In genomic region chr20:57393321-57394086, GRCh38 we compare ENCODE assay signal across 8 cellular contexts. TPM values are rescaled to one million over a fixed set of nuclear protein-coding genes. Genes with fewer than 3 reads are reported as not detected.
DNase-seq lines count a peak whose midpoint lies in the region; TF ChIP-seq lines count a peak whose summit lies in the region.

No MANE protein-coding gene starts in this region.

- H3K27ac ChIP-seq in hepatocyte = no peak overlapping the region

- H2AFZ ChIP-seq in hepatocyte = no peak overlapping the region

- in situ Hi-C loops in KBM-7 (cut with MboI; ENCODE audit: low pct_unique_long_range_greater_than_20kb, low sequenced_read_pairs) = no loop called here

- 87% methylated on average over 14 of the region's 14 CpGs for WGBS in hepatocyte (ENCODE audit: low lambda C conversion rate, missing lambda C conversion rate)

- H3K9me2 ChIP-seq in hepatocyte (replicated peaks; ENCODE audit: insufficient read depth) = no peaks in the 10 kb centered on the region

- no peaks in the 10 kb centered on the region for H4K20me1 ChIP-seq in hepatocyte (ENCODE audit: insufficient read depth, poor library complexity, severe bottlenecking)

- H3K79me2 ChIP-seq in hepatocyte = peaks cover 3% of the 10 kb centered on the region

- peak overlapping the region; percentile 70 for H3K27ac Mint-ChIP-seq in dendritic cell treated with granulocyte-macrophage colony-stimulating factor and Interleukin-4, amounts not matched to agents 40 ng/mL and 50 ng/mL, for 4 days
- H3K27ac Mint-ChIP-seq in osteocyte (ENCODE audit: unreplicated experiment) = peak overlapping the region; percentile 46

- H3K4me3 ChIP-seq in GM12864 (ENCODE audit: low read depth, low read length) (peak overlapping the region; percentile 92), hepatocyte (no peak overlapping the region)

- DNase-seq in GM12864 (ENCODE audit: low read depth) = no peak
- peak; percentile 66 for DNase-seq in NCI-H2107 treated with DMSO at 0.1 percent for 48 hours (lab: John Stamatoyannopoulos, UW; ENCODE audit: unreplicated experiment)
- no peak for DNase-seq in osteocyte (ENCODE audit: extremely low spot score, unreplicated experiment)
- DNase-seq in KBM-7 = no peak
- DNase-seq in kidney glomerular epithelial cell (lab: John Stamatoyannopoulos, UW) = no peak
- DNase-seq in T-helper 9 cell = no peak
- DNase-seq in hepatocyte (ENCODE audit: low spot score) = no peak

- TF ChIP-seq CTCF in GM12864 (IDR thresholded peaks at IDR 0.05; ENCODE audit: low read depth, low read length, missing control alignments) (no peak), osteocyte (IDR thresholded peaks at IDR 0.05) (no peak), hepatocyte (IDR thresholded peaks at IDR 0.05; ENCODE audit: poor library complexity) (no peak)

- H3K4me2 ChIP-seq in hepatocyte = no peak overlapping the region

- H3K27me3 Mint-ChIP-seq in dendritic cell treated with granulocyte-macrophage colony-stimulating factor and Interleukin-4, amounts not matched to agents 40 ng/mL and 50 ng/mL, for 4 days = no peaks in the 10 kb centered on the region
- no peaks in the 10 kb centered on the region for H3K27me3 Mint-ChIP-seq in osteocyte (ENCODE audit: unreplicated experiment)

- no peaks in the 10 kb centered on the region for H3K27me3 ChIP-seq in hepatocyte

- peaks cover 18% of the 10 kb centered on the region for H3K4me1 ChIP-seq in hepatocyte (ENCODE audit: insufficient read depth)

- no peaks in the 10 kb centered on the region for H3K9me3 Mint-ChIP-seq in dendritic cell treated with granulocyte-macrophage colony-stimulating factor and Interleukin-4, amounts not matched to agents 40 ng/mL and 50 ng/mL, for 4 days
- H3K9me3 Mint-ChIP-seq in osteocyte (ENCODE audit: unreplicated experiment) = no peaks in the 10 kb centered on the region

- H3K36me3 ChIP-seq in hepatocyte (replicated peaks; ENCODE audit: insufficient read depth, low read depth) = no peaks in the 10 kb centered on the region

- H3K4me1 Mint-ChIP-seq in dendritic cell treated with granulocyte-macrophage colony-stimulating factor and Interleukin-4, amounts not matched to agents 40 ng/mL and 50 ng/mL, for 4 days (ENCODE audit: low read depth) = peaks cover 83% of the 10 kb centered on the region
- H3K4me1 Mint-ChIP-seq in osteocyte (ENCODE audit: unreplicated experiment) = peaks cover 55% of the 10 kb centered on the region

- intact Hi-C loops in dendritic cell treated with granulocyte-macrophage colony-stimulating factor and Interleukin-4, amounts not matched to agents 40 ng/mL and 50 ng/mL, for 4 days (cut with micrococcal nuclease) = loop anchor here (5.0 kb wide), 1 partner anchor 39 kb away; no protein-coding TSS in a partner anchor

- H3K9me3 ChIP-seq in hepatocyte (ENCODE audit: low read depth) = no peaks in the 10 kb centered on the region

- peaks cover 55% of the 10 kb centered on the region for H3K36me3 Mint-ChIP-seq in dendritic cell treated with granulocyte-macrophage colony-stimulating factor and Interleukin-4, amounts not matched to agents 40 ng/mL and 50 ng/mL, for 4 days (ENCODE audit: low read depth)
- peaks cover 16% of the 10 kb centered on the region for H3K36me3 Mint-ChIP-seq in osteocyte (ENCODE audit: unreplicated experiment)

- H3K4me3 Mint-ChIP-seq in dendritic cell treated with granulocyte-macrophage colony-stimulating factor and Interleukin-4, amounts not matched to agents 40 ng/mL and 50 ng/mL, for 4 days = peak overlapping the region; percentile 79
- H3K4me3 Mint-ChIP-seq in osteocyte (ENCODE audit: unreplicated experiment) = peak overlapping the region; percentile 80

RNA-seq across cellular contexts. Expression of gene RBM38, which starts 2.3 kb away (rescaled TPM):
- total RNA-seq in osteocyte (17.8 and 18.8 TPM in 2 replicates), hepatocyte (16.1 and 18.1 TPM in 2 replicates)
- 15.6 and 19.6 TPM in 2 replicates for polyA plus RNA-seq in hepatocyte

RNA-seq across cellular contexts. Expression of gene RAE1, which starts 42.4 kb away (rescaled TPM):
- total RNA-seq in osteocyte = 24.3 and 24.7 TPM in 2 replicates
- total RNA-seq in hepatocyte = 26.9 and 35.8 TPM in 2 replicates
- polyA plus RNA-seq in hepatocyte = 36.3 and 43.3 TPM in 2 replicates
